29 cellular contexts compared by ENCODE assay signal in the genomic region with DNA sequence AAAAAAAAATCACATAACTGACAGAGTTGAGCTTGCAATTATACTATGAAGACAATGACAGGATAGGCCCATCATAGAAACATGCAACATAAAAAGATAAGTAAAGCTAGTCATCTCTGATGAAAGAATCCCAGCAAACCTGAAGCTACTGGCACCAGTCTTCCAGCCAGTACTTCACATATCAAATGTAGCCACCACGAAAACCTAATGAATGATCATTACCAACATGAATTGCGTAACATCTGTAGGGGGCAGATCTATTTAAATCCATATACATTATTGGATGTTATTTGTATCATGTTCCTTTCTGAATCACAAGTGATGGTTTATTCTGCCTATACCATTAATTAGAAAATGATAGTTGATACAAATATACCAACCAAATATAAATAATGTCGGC.
"Had no signal": no experiment of that assay in that cellular context is flagged by ENCODE, and none has a peak within 500 bp of the region (broad histone marks: within the 10 kb centered on the region; RNA-seq: fewer than 3 reads in every experiment).

No MANE protein-coding gene starts in this region.

- H3K27me3 Mint-ChIP-seq: naive thymus-derived CD8-positive, alpha-beta T cell; stimulated activated naive CD8-positive, alpha-beta T cell treated with anti-CD3 and anti-CD28 coated beads, Interleukin-15, amount 100 ng/mL, for 72 hours; type B pancreatic cell had no signal

- H3K4me1 ChIP-seq: left lung, lower lobe of right lung, prostate gland, sigmoid colon, spleen, tibial nerve, vagina had no signal

- H3K9me3 Mint-ChIP-seq: immature natural killer cell; naive thymus-derived CD8-positive, alpha-beta T cell; nephron; neural crest cell; stimulated activated effector memory CD8-positive, alpha-beta T cell treated with anti-CD3 and anti-CD28 coated beads, Interleukin-12 subunit alpha, Interleukin-12 subunit beta, amount 100 ng/mL, for 72 hours; stimulated activated naive CD8-positive, alpha-beta T cell treated with anti-CD3 and anti-CD28 coated beads, Interleukin-15, amount 100 ng/mL, for 72 hours; type B pancreatic cell had no signal

- H3K27ac ChIP-seq: left lung, lower lobe of right lung, pancreas, prostate gland, sigmoid colon, spleen, tibial nerve, vagina had no signal

- H3K4me3 Mint-ChIP-seq: immature natural killer cell; naive thymus-derived CD8-positive, alpha-beta T cell; nephron; neural crest cell; stimulated activated effector memory CD8-positive, alpha-beta T cell treated with anti-CD3 and anti-CD28 coated beads, Interleukin-12 subunit alpha, Interleukin-12 subunit beta, amount 100 ng/mL, for 72 hours; stimulated activated naive CD8-positive, alpha-beta T cell treated with anti-CD3 and anti-CD28 coated beads, Interleukin-15, amount 100 ng/mL, for 72 hours; type B pancreatic cell had no signal

- H3K36me3 Mint-ChIP-seq: immature natural killer cell; naive thymus-derived CD8-positive, alpha-beta T cell had no signal

- FAIRE-seq: islet of Langerhans, kidney, pancreas, small intestine had no signal

- DNase-seq: hypothalamus; immature natural killer cell; kidney; left colon; left lung; lower lobe of right lung; mammary epithelial cell; mesenchymal stem cell; naive thymus-derived CD8-positive, alpha-beta T cell; nucleus accumbens; pancreas; posterior cingulate gyrus; retina; right cardiac atrium; sigmoid colon; small intestine; spleen; stimulated activated CD4-positive, alpha-beta T cell treated with anti-CD3 and anti-CD28 coated beads, Interleukin-4, amount 100 ng/mL, for 24 hours; stimulated activated naive CD4-positive, alpha-beta T cell; stimulated activated naive CD8-positive, alpha-beta T cell treated with anti-CD3 and anti-CD28 coated beads, Interleukin-15, amount 100 ng/mL, for 72 hours; substantia nigra had no signal

- H3K27ac Mint-ChIP-seq: immature natural killer cell; naive thymus-derived CD8-positive, alpha-beta T cell; nephron; stimulated activated effector memory CD8-positive, alpha-beta T cell treated with anti-CD3 and anti-CD28 coated beads, Interleukin-12 subunit alpha, Interleukin-12 subunit beta, amount 100 ng/mL, for 72 hours; stimulated activated naive CD8-positive, alpha-beta T cell treated with anti-CD3 and anti-CD28 coated beads, Interleukin-15, amount 100 ng/mL, for 72 hours; type B pancreatic cell had no signal

- H3K9me3 ChIP-seq: left lung, lower lobe of right lung, pancreas, prostate gland, sigmoid colon, spleen, tibial nerve, vagina had no signal

- H3K4me1 Mint-ChIP-seq: immature natural killer cell; naive thymus-derived CD8-positive, alpha-beta T cell; nephron; neural crest cell; stimulated activated effector memory CD8-positive, alpha-beta T cell treated with anti-CD3 and anti-CD28 coated beads, Interleukin-12 subunit alpha, Interleukin-12 subunit beta, amount 100 ng/mL, for 72 hours; stimulated activated naive CD8-positive, alpha-beta T cell treated with anti-CD3 and anti-CD28 coated beads, Interleukin-15, amount 100 ng/mL, for 72 hours had no signal

- H3K4me3 ChIP-seq: left lung, lower lobe of right lung, pancreas, prostate gland, sigmoid colon, spleen, tibial nerve, vagina had no signal

- ATAC-seq: left colon; left lung; lower lobe of right lung; naive thymus-derived CD8-positive, alpha-beta T cell; pancreas; right cardiac atrium; stimulated activated effector memory CD8-positive, alpha-beta T cell treated with anti-CD3 and anti-CD28 coated beads, Interleukin-12 subunit alpha, Interleukin-12 subunit beta, amount 100 ng/mL, for 72 hours; stimulated activated naive CD8-positive, alpha-beta T cell treated with anti-CD3 and anti-CD28 coated beads, Interleukin-15, amount 100 ng/mL, for 72 hours had no signal
